In genomic region chr14:23033801-23034497, GRCh38 we compare ENCODE assay signal across 8 cellular contexts. TPM values are rescaled to one million over a fixed set of nuclear protein-coding genes. Genes with fewer than 3 reads are reported as not detected.
DNase-seq lines count a peak whose midpoint lies in the region; ATAC-seq and TF ChIP-seq lines count a peak whose summit lies in the region.

No MANE protein-coding gene starts in this region.

- H3K9me3 ChIP-seq in Karpas-422 (ENCODE audit: low read length) (no peaks in the 10 kb centered on the region), colonic mucosa (no peaks in the 10 kb centered on the region)

- no peaks in the 10 kb centered on the region for H3K9me3 Mint-ChIP-seq in CD14-positive monocyte
- no peaks in the 10 kb centered on the region for H3K9me3 Mint-ChIP-seq in natural killer cell

- peak overlapping the region; percentile 80 for H3K4me2 ChIP-seq in Karpas-422 (ENCODE audit: low read depth, low read length, poor library complexity, severe bottlenecking)

- intact Hi-C loops in CD14-positive monocyte (cut with micrococcal nuclease) (no loop called here), colonic mucosa (cut with DNase I) (no loop called here), natural killer cell (cut with micrococcal nuclease) (loop anchor here (1.0 to 2.0 kb wide), 3 partner anchors 27 to 105 kb away; partner anchors contain the start of genes ACIN1, C14orf119 and PRMT5)

- H3K27ac ChIP-seq in Karpas-422 (ENCODE audit: low read length) (peak overlapping the region; percentile 82), colonic mucosa (peak overlapping the region; percentile 88)

- peaks cover 14% of the 10 kb centered on the region for H3K4me1 ChIP-seq in Karpas-422 (ENCODE audit: low read length)
- peaks cover 9% of the 10 kb centered on the region for H3K4me1 ChIP-seq in colonic mucosa

- peak overlapping the region; percentile 90 for H3K4me3 ChIP-seq in Karpas-422 (ENCODE audit: low read length)
- peak overlapping the region; percentile 57 for H3K4me3 ChIP-seq in colonic mucosa

- no peaks in the 10 kb centered on the region for H3K9me2 ChIP-seq in Karpas-422 (replicated peaks; ENCODE audit: insufficient read depth, low read length)

- H3K9ac ChIP-seq in Karpas-422 (ENCODE audit: low read length) (peak overlapping the region; percentile 92), colonic mucosa (ENCODE audit: low read depth in 2 of 2, low read length in 2 of 2) (peak overlapping the region; percentile 92 to 93)

- no peak for TF ChIP-seq POLR2A in GM18505 (IDR thresholded peaks at IDR 0.05; ENCODE audit: borderline replicate concordance, extremely low read depth, insufficient read depth, insufficient read length)

- no peak for TF ChIP-seq CTCF in CD14-positive monocyte (IDR thresholded peaks at IDR 0.05)
- TF ChIP-seq CTCF in colonic mucosa (IDR thresholded peaks at IDR 0.05) = no peak
- no peak for TF ChIP-seq CTCF in natural killer cell (IDR thresholded peaks at IDR 0.05)

- peaks cover 24% of the 10 kb centered on the region for H3K36me3 ChIP-seq in Karpas-422 (ENCODE audit: insufficient read depth, low read length)
- peaks cover 13% of the 10 kb centered on the region for H3K36me3 ChIP-seq in colonic mucosa

- H3K79me2 ChIP-seq in Karpas-422 (ENCODE audit: low read length) = peaks cover 21% of the 10 kb centered on the region

- ATAC-seq in natural killer cell = no peak
- no peak for ATAC-seq in HG03432 (IDR thresholded peaks at IDR 0.05; ENCODE audit: unreplicated experiment)
- ATAC-seq in GM18505 (IDR thresholded peaks at IDR 0.05; ENCODE audit: unreplicated experiment) = no peak

- H3K27me3 Mint-ChIP-seq in CD14-positive monocyte (ENCODE audit: low read depth in 3 of 3) = peaks cover 0 to 1% (median 0%) of the 10 kb centered on the region in 3 donors
- no peaks in the 10 kb centered on the region for H3K27me3 Mint-ChIP-seq in natural killer cell (ENCODE audit: low read depth in 2 of 2)

- DNase-seq in CD14-positive monocyte (ENCODE audit: low spot score) = no peak
- peak; percentile 72 for DNase-seq in Karpas-422
- DNase-seq in colonic mucosa = no peak
- DNase-seq in natural killer cell = no peak
- DNase-seq in DMS153 (lab: John Stamatoyannopoulos, UW) = no peak
- DNase-seq in NCI-H1105 treated with DMSO at 0.1 percent for 48 hours (lab: John Stamatoyannopoulos, UW) = no peak

- H2AFZ ChIP-seq in Karpas-422 (ENCODE audit: low read length) = peak overlapping the region; percentile 85; the same call in 1 of the 2 replicates

- H3K4me1 Mint-ChIP-seq in CD14-positive monocyte (peaks cover 17% of the 10 kb centered on the region), natural killer cell (peaks cover 32 to 39% of the 10 kb centered on the region in 2 donors)

- H4K20me1 ChIP-seq in Karpas-422 (ENCODE audit: insufficient read depth, low read depth, low read length) = no peaks in the 10 kb centered on the region

- H3K4me3 Mint-ChIP-seq in CD14-positive monocyte (peak overlapping the region; percentile 87 to 92), natural killer cell (peak overlapping the region; percentile 90)

- H3K36me3 Mint-ChIP-seq in CD14-positive monocyte = peaks cover 23 to 39% of the 10 kb centered on the region in 2 donors
- peaks cover 9% of the 10 kb centered on the region for H3K36me3 Mint-ChIP-seq in natural killer cell

- H3K27me3 ChIP-seq in Karpas-422 (ENCODE audit: low read length) = no peaks in the 10 kb centered on the region
- H3K27me3 ChIP-seq in colonic mucosa = no peaks in the 10 kb centered on the region

- H3K27ac Mint-ChIP-seq in CD14-positive monocyte (peak overlapping the region; percentile 92 to 99 (median 97)), natural killer cell (peak overlapping the region; percentile 98 to 100)

RNA-seq across cellular contexts. Expression of gene PSMB5, which starts 0.8 kb away (rescaled TPM):
- polyA plus RNA-seq in CD14-positive monocyte = 10 to 100 TPM; 57.6 to 61.8 TPM
- total RNA-seq in Karpas-422 (2014; rRNA removed; shearing (Covaris generic); ENCODE audit: low replicate concordance) = 65.4 and 67.1 TPM in 2 replicates
- total RNA-seq in colonic mucosa = 100 to 1,000 TPM in 1 of 2 donors, 10 to 100 TPM in 1; 99.7 to 137 TPM
- total RNA-seq in natural killer cell = 10 to 100 TPM; 15.7 to 19.1 (median 16.4) TPM

RNA-seq across cellular contexts. Expression of gene PSMB11, which starts 8.1 kb away (rescaled TPM):
- not detected for polyA plus RNA-seq in CD14-positive monocyte
- not detected in 2 replicates for total RNA-seq in Karpas-422 (2014; rRNA removed; shearing (Covaris generic); ENCODE audit: low replicate concordance)
- not detected for total RNA-seq in colonic mucosa
- total RNA-seq in natural killer cell = not detected

RNA-seq across cellular contexts. Expression of gene CDH24, which starts 23.4 kb away (rescaled TPM):
- polyA plus RNA-seq in CD14-positive monocyte = under 1 TPM in 1 of 2 donors, not detected in 1; 0.14 TPM
- 0.34 and 1.0 TPM in 2 replicates for total RNA-seq in Karpas-422 (2014; rRNA removed; shearing (Covaris generic); ENCODE audit: low replicate concordance)
- total RNA-seq in colonic mucosa = 10 to 100 TPM in 1 of 2 donors, 1 to 10 TPM in 1; 4.4 to 11.4 TPM
- total RNA-seq in natural killer cell = 1 to 10 TPM; 1.9 to 4.9 (median 2.8) TPM

RNA-seq across cellular contexts. Expression of gene C14orf93, which starts 24.0 kb away (rescaled TPM):
- 1 to 10 TPM; 2.5 to 3.7 TPM for polyA plus RNA-seq in CD14-positive monocyte
- 21.6 and 43.2 TPM in 2 replicates for total RNA-seq in Karpas-422 (2014; rRNA removed; shearing (Covaris generic); ENCODE audit: low replicate concordance)
- 10 to 100 TPM in 1 of 2 donors, 1 to 10 TPM in 1; 8.8 to 14.5 TPM for total RNA-seq in colonic mucosa
- total RNA-seq in natural killer cell = 10 to 100 TPM; 12.1 to 15.1 (median 13.6) TPM

RNA-seq across cellular contexts. Expression of gene AJUBA, which starts 51.6 kb away (rescaled TPM):
- polyA plus RNA-seq in CD14-positive monocyte = not detected
- total RNA-seq in Karpas-422 (2014; rRNA removed; shearing (Covaris generic); ENCODE audit: low replicate concordance) = not detected in 2 replicates
- total RNA-seq in colonic mucosa (1 to 10 TPM; 4.1 to 6.7 TPM), natural killer cell (under 1 TPM; 0.45 to 0.61 (median 0.56) TPM)
